8 cellular contexts compared by ENCODE assay signal in the genomic region with DNA sequence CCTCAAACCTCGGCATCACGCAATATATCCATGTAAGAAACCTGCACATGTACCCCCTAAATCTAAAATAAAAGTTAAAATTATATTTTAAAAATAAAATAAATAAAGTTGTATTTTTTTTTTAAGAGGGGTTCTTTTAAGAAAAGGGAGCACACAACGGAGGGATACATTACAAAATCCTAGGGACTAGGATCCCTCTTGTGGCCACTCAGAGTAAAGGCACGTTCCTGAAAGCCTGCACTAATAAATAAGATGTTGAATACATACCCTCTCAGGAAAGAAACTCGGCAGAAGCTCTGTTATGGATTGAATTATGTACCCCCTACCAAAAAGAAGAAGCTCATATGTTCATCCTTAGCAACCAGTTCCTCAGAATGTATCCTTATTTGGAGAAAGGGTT. TPM values are rescaled to one million over a fixed set of nuclear protein-coding genes. Genes with fewer than 3 reads are reported as not detected.
A peak's percentile ranks its signal among the peaks of the same experiment; 100 is the strongest.
DNase-seq lines count a peak whose midpoint lies in the region; ATAC-seq and TF ChIP-seq lines count a peak whose summit lies in the region.

No MANE protein-coding gene starts in this region.

- intact Hi-C loops in left ventricle myocardium inferior (cut with micrococcal nuclease) (no loop called here), cardiac septum (cut with DNase I) (loop anchor here (5.0 kb wide), 1 partner anchor 1629 kb away; no protein-coding TSS in a partner anchor)
- intact Hi-C loops in activated CD4-positive, alpha-beta T cell treated with anti-CD3 and anti-CD28 coated beads, Interleukin-2, amount 10 ng/mL, durations not matched to agents 24 days and 14 days (cut with micrococcal nuclease) = no loop called here

- 46% methylated on average over 5 of the region's 5 CpGs for WGBS in hepatocyte (ENCODE audit: low lambda C conversion rate, missing lambda C conversion rate)

- no peak overlapping the region for H3K4me3 Mint-ChIP-seq in activated CD4-positive, alpha-beta T cell treated with anti-CD3 and anti-CD28 coated beads, Interleukin-2, amount 10 ng/mL, durations not matched to agents 24 days and 14 days

- H3K36me3 Mint-ChIP-seq in activated CD4-positive, alpha-beta T cell treated with anti-CD3 and anti-CD28 coated beads, Interleukin-2, amount 10 ng/mL, durations not matched to agents 24 days and 14 days (ENCODE audit: low read depth) = no peaks in the 10 kb centered on the region

- peaks cover 3% of the 10 kb centered on the region for H3K27me3 Mint-ChIP-seq in activated CD4-positive, alpha-beta T cell treated with anti-CD3 and anti-CD28 coated beads, Interleukin-2, amount 10 ng/mL, durations not matched to agents 24 days and 14 days

- H3K27ac ChIP-seq in left ventricle myocardium inferior (replicated peaks) (no peak overlapping the region), hepatocyte (no peak overlapping the region)

- H2AFZ ChIP-seq in hepatocyte = no peak overlapping the region

- no peak overlapping the region for H3K4me3 ChIP-seq in left ventricle myocardium inferior
- no peak overlapping the region for H3K4me3 ChIP-seq in hepatocyte

- H3K4me2 ChIP-seq in hepatocyte = no peak overlapping the region

- TF ChIP-seq CTCF in left ventricle myocardium inferior (IDR thresholded peaks at IDR 0.05; ENCODE audit: borderline replicate concordance) (peak; percentile 63), hepatocyte (IDR thresholded peaks at IDR 0.05; ENCODE audit: poor library complexity) (peak; percentile 63)

- H3K36me3 ChIP-seq in left ventricle myocardium inferior (no peaks in the 10 kb centered on the region), hepatocyte (replicated peaks; ENCODE audit: insufficient read depth, low read depth) (no peaks in the 10 kb centered on the region)

- H3K9me2 ChIP-seq in hepatocyte (replicated peaks; ENCODE audit: insufficient read depth) = no peaks in the 10 kb centered on the region

- H3K79me2 ChIP-seq in hepatocyte = no peaks in the 10 kb centered on the region

- no peaks in the 10 kb centered on the region for H4K20me1 ChIP-seq in hepatocyte (ENCODE audit: insufficient read depth, poor library complexity, severe bottlenecking)

- in situ Hi-C loops in SK-MEL-5 (cut with HindIII; ENCODE audit: low pct_unique_long_range_greater_than_20kb, low sequenced_read_pairs) = no loop called here

- H3K9me3 Mint-ChIP-seq in activated CD4-positive, alpha-beta T cell treated with anti-CD3 and anti-CD28 coated beads, Interleukin-2, amount 10 ng/mL, durations not matched to agents 24 days and 14 days = no peaks in the 10 kb centered on the region

- H3K9me3 ChIP-seq in left ventricle myocardium inferior (replicated peaks) (no peaks in the 10 kb centered on the region), hepatocyte (ENCODE audit: low read depth) (no peaks in the 10 kb centered on the region)

- H3K4me1 Mint-ChIP-seq in activated CD4-positive, alpha-beta T cell treated with anti-CD3 and anti-CD28 coated beads, Interleukin-2, amount 10 ng/mL, durations not matched to agents 24 days and 14 days = no peaks in the 10 kb centered on the region

- no peak overlapping the region for H3K27ac Mint-ChIP-seq in activated CD4-positive, alpha-beta T cell treated with anti-CD3 and anti-CD28 coated beads, Interleukin-2, amount 10 ng/mL, durations not matched to agents 24 days and 14 days

- H3K27me3 ChIP-seq in left ventricle myocardium inferior (ENCODE audit: low read depth) (no peaks in the 10 kb centered on the region), hepatocyte (no peaks in the 10 kb centered on the region)

- DNase-seq in left ventricle myocardium inferior (no peak), cardiac septum (ENCODE audit: low spot score) (no peak), SK-MEL-5 (ENCODE audit: low read depth, low spot score) (peak; percentile 45), hepatocyte (ENCODE audit: low spot score) (peak; percentile 64)
- no peak for DNase-seq in activated CD4-positive, alpha-beta T cell treated with anti-CD3 and anti-CD28 coated beads, Interleukin-2, amount 10 ng/mL, durations not matched to agents 24 days and 14 days

- ATAC-seq in HG03378 (IDR thresholded peaks at IDR 0.05; ENCODE audit: unreplicated experiment) = peak; percentile 72
- no peak for ATAC-seq in HG02938 (IDR thresholded peaks at IDR 0.05; ENCODE audit: unreplicated experiment)
- no peak for ATAC-seq in HG03097 (IDR thresholded peaks at IDR 0.05; ENCODE audit: low FRiP score, unreplicated experiment)

- H3K4me1 ChIP-seq in left ventricle myocardium inferior = no peaks in the 10 kb centered on the region
- no peaks in the 10 kb centered on the region for H3K4me1 ChIP-seq in hepatocyte (ENCODE audit: insufficient read depth)

RNA-seq across cellular contexts. Expression of a gene that starts 50.9 kb away (rescaled TPM):
- total RNA-seq in left ventricle myocardium inferior (34.7 TPM), cardiac septum (38.5 TPM), hepatocyte (601 and 649 TPM in 2 replicates)
- 411 and 415 TPM in 2 replicates for total RNA-seq in SK-MEL-5 (2014; rRNA removed; shearing (Covaris generic))
- polyA plus RNA-seq in SK-MEL-5 (2015; cell fraction: cytosol; rRNA removed) = 402 and 471 TPM in 2 replicates
- polyA plus RNA-seq in SK-MEL-5 (2015; cell fraction: nucleus; rRNA removed) = 40.9 and 57.7 TPM in 2 replicates
- 841 and 910 TPM in 2 replicates for polyA plus RNA-seq in hepatocyte
- 76.4 and 80.3 TPM in 2 replicates for total RNA-seq in activated CD4-positive, alpha-beta T cell treated with anti-CD3 and anti-CD28 coated beads, Interleukin-2, amount 10 ng/mL, durations not matched to agents 24 days and 14 days

Comparison
In these comparisons a context has a peak if more than half of its experiments do, and no peak if none do; other contexts are left out.
1. DNase-seq: peak in SK-MEL-5 (single experiment) and hepatocyte (single experiment); none in left ventricle myocardium inferior (single experiment), cardiac septum (single experiment) and activated CD4-positive, alpha-beta T cell treated with anti-CD3 and anti-CD28 coated beads, Interleukin-2, amount 10 ng/mL, durations not matched to agents 24 days and 14 days (single experiment).